Comparison of ENCODE assay signal across 8 cellular contexts in genomic region chr12:56118688-56119045, GRCh38. TPM values are rescaled to one million over a fixed set of nuclear protein-coding genes. Genes with fewer than 3 reads are reported as not detected.
DNase-seq lines count a peak whose midpoint lies in the region; ATAC-seq and TF ChIP-seq lines count a peak whose summit lies in the region.

No MANE protein-coding gene starts in this region.

- TF ChIP-seq CTCF in MM.1S (IDR thresholded peaks at IDR 0.05; ENCODE audit: low read length): no peak
- TF ChIP-seq CTCF in osteoblast (IDR thresholded peaks at IDR 0.05; ENCODE audit: extremely low read depth, low read depth, low read length): no peak

- H3K4me1 ChIP-seq in MM.1S (ENCODE audit: low read length): peaks cover 12% of the 10 kb centered on the region
- peaks cover 9% of the 10 kb centered on the region for H3K4me1 ChIP-seq in ectodermal cell (ENCODE audit: control insufficient read depth, insufficient read depth, low read length)
- peaks cover 29% of the 10 kb centered on the region for H3K4me1 ChIP-seq in osteoblast (ENCODE audit: insufficient read depth, low read length)

- peak overlapping the region; percentile 90 for H3K9ac ChIP-seq in MM.1S (ENCODE audit: low read length)

- H3F3A ChIP-seq in MM.1S (ENCODE audit: insufficient read depth, low read length): peaks cover 46% of the 10 kb centered on the region

- H3K9me3 ChIP-seq in MM.1S (replicated peaks; ENCODE audit: insufficient read depth, low read length) (no peaks in the 10 kb centered on the region), ectodermal cell (ENCODE audit: control insufficient read depth, low read length) (no peaks in the 10 kb centered on the region), osteoblast (ENCODE audit: low read depth, low read length) (no peaks in the 10 kb centered on the region)

- H3K9me2 ChIP-seq in MM.1S (replicated peaks; ENCODE audit: insufficient read depth, low read length): no peaks in the 10 kb centered on the region

- H3K4me2 ChIP-seq in MM.1S (ENCODE audit: low read depth, low read length) (peak overlapping the region; percentile 94), osteoblast (ENCODE audit: insufficient read depth, low read length) (peak overlapping the region; percentile 99)

- H3K36me3 ChIP-seq in MM.1S (replicated peaks; ENCODE audit: insufficient read depth, low read length): no peaks in the 10 kb centered on the region
- H3K36me3 ChIP-seq in ectodermal cell (ENCODE audit: control insufficient read depth, insufficient read depth, low read length): peaks cover 19% of the 10 kb centered on the region
- peaks cover 21% of the 10 kb centered on the region for H3K36me3 ChIP-seq in osteoblast (ENCODE audit: insufficient read depth, low read length)

- H3K4me3 ChIP-seq in MM.1S (ENCODE audit: low read length) (peak overlapping the region; percentile 94), ectodermal cell (ENCODE audit: insufficient read depth, low read depth, low read length) (peak overlapping the region; percentile 86), osteoblast (ENCODE audit: insufficient read depth, low read length) (peak overlapping the region; percentile 85)

- H3K27me3 ChIP-seq in MM.1S (replicated peaks; ENCODE audit: insufficient read depth, low read length) (no peaks in the 10 kb centered on the region), ectodermal cell (ENCODE audit: control insufficient read depth, insufficient read depth, low read length, poor library complexity, severe bottlenecking) (no peaks in the 10 kb centered on the region), osteoblast (ENCODE audit: insufficient read depth, low read length) (no peaks in the 10 kb centered on the region)

- H3K79me2 ChIP-seq in MM.1S (ENCODE audit: low read length) (peaks cover 32% of the 10 kb centered on the region), osteoblast (ENCODE audit: insufficient read depth, low read length) (peaks cover 33% of the 10 kb centered on the region)

- DNase-seq in SIG-M5 treated with dmso at 0.1 percent for 504 hours (lab: John Stamatoyannopoulos, UW; ENCODE audit: unreplicated experiment) (peak; percentile 69), SIG-M5 (lab: John Stamatoyannopoulos, UW) (no peak), MM.1S (no peak), osteoblast (ENCODE audit: insufficient read length, low spot score, missing footprints) (no peak), AML-193 (lab: John Stamatoyannopoulos, UW) (no peak)

- ATAC-seq in HG02678 (IDR thresholded peaks at IDR 0.05; ENCODE audit: unreplicated experiment): no peak
- no peak for ATAC-seq in HG03175 (IDR thresholded peaks at IDR 0.05; ENCODE audit: unreplicated experiment)

- WGBS in ectodermal cell, 2 experiments: 29% methylated on average over 10 of the region's 10 CpGs

- H4K20me1 ChIP-seq in MM.1S (ENCODE audit: insufficient read depth, low read length): no peaks in the 10 kb centered on the region
- H4K20me1 ChIP-seq in osteoblast (ENCODE audit: insufficient read depth, low read length): peaks cover 16% of the 10 kb centered on the region

- peak overlapping the region; percentile 70 for H2AFZ ChIP-seq in MM.1S (ENCODE audit: low read length)
- H2AFZ ChIP-seq in osteoblast (ENCODE audit: low read length): peak overlapping the region; percentile 61

- H3K27ac ChIP-seq in MM.1S (ENCODE audit: low read length): peak overlapping the region; percentile 89
- H3K27ac ChIP-seq in ectodermal cell (ENCODE audit: insufficient read depth, low read depth, low read length, poor library complexity, severe bottlenecking): peak overlapping the region; percentile 73
- peak overlapping the region; percentile 92 for H3K27ac ChIP-seq in osteoblast (ENCODE audit: low read depth, low read length)

RNA-seq across cellular contexts. Expression of gene ZC3H10, which starts 0.6 kb away (rescaled TPM):
- polyA plus RNA-seq in ectodermal cell (2013, experiment 1 of 4): 8.6 TPM
- polyA plus RNA-seq in ectodermal cell (2013, experiment 2 of 4): 7.2 TPM
- 5.1 TPM for polyA plus RNA-seq in ectodermal cell (2013, experiment 3 of 4)
- polyA plus RNA-seq in ectodermal cell (2013, experiment 4 of 4): 5.5 TPM
- total RNA-seq in osteoblast: 9.0 and 10.6 TPM in 2 replicates

RNA-seq across cellular contexts. Expression of gene RPL41, which starts 2.2 kb away (rescaled TPM):
- polyA plus RNA-seq in ectodermal cell (2013, experiment 1 of 4): 5,286 TPM
- polyA plus RNA-seq in ectodermal cell (2013, experiment 2 of 4): 4,827 TPM
- polyA plus RNA-seq in ectodermal cell (2013, experiment 3 of 4): 5,429 TPM
- polyA plus RNA-seq in ectodermal cell (2013, experiment 4 of 4): 6,034 TPM
- 1,930 and 2,844 TPM in 2 replicates for total RNA-seq in osteoblast

RNA-seq across cellular contexts. Expression of gene ESYT1, which starts 9.4 kb away (rescaled TPM):
- 117 TPM for polyA plus RNA-seq in ectodermal cell (2013, experiment 1 of 4)
- 139 TPM for polyA plus RNA-seq in ectodermal cell (2013, experiment 2 of 4)
- polyA plus RNA-seq in ectodermal cell (2013, experiment 3 of 4): 80.5 TPM
- 88.8 TPM for polyA plus RNA-seq in ectodermal cell (2013, experiment 4 of 4)
- total RNA-seq in osteoblast: 239 and 304 TPM in 2 replicates

RNA-seq across cellular contexts. Expression of gene PA2G4, which starts 14.3 kb away (rescaled TPM):
- polyA plus RNA-seq in ectodermal cell (2013, experiment 1 of 4): 203 TPM
- polyA plus RNA-seq in ectodermal cell (2013, experiment 2 of 4): 183 TPM
- 154 TPM for polyA plus RNA-seq in ectodermal cell (2013, experiment 3 of 4)
- polyA plus RNA-seq in ectodermal cell (2013, experiment 4 of 4): 157 TPM
- total RNA-seq in osteoblast: 99.0 and 115 TPM in 2 replicates

RNA-seq across cellular contexts. Expression of gene MYL6B, which starts 33.7 kb away (rescaled TPM):
- 215 TPM for polyA plus RNA-seq in ectodermal cell (2013, experiment 1 of 4)
- polyA plus RNA-seq in ectodermal cell (2013, experiment 2 of 4): 204 TPM
- polyA plus RNA-seq in ectodermal cell (2013, experiment 3 of 4): 195 TPM
- 229 TPM for polyA plus RNA-seq in ectodermal cell (2013, experiment 4 of 4)
- 49.8 and 53.9 TPM in 2 replicates for total RNA-seq in osteoblast
